Comparison of ENCODE assay signal across 29 cellular contexts in genomic region chr18:48404707-48405106, GRCh38. TPM values are rescaled to one million over a fixed set of nuclear protein-coding genes. Genes with fewer than 3 reads are reported as not detected.
DNase-seq lines count a peak whose midpoint lies in the region; ATAC-seq and TF ChIP-seq lines count a peak whose summit lies in the region.
"Had no signal": no experiment of that assay in that cellular context is flagged by ENCODE, and none has a peak within 500 bp of the region (broad histone marks: within the 10 kb centered on the region; RNA-seq: fewer than 3 reads in every experiment).

No MANE protein-coding gene starts in this region.

- no peak for TF ChIP-seq EP300 in upper lobe of left lung (IDR thresholded peaks at IDR 0.05)

- H3K4me1 ChIP-seq in HCT116 (ENCODE audit: control insufficient read depth in 1 of 2, insufficient read depth in 2 of 2, low read length in 2 of 2) (peaks cover 0 to 13% of the 10 kb centered on the region in 2 experiments; a peak in 2 of 4 replicates), OCI-LY3 (ENCODE audit: low read length) (peaks cover 8% of the 10 kb centered on the region), osteoblast (ENCODE audit: insufficient read depth, low read length) (peaks cover 5% of the 10 kb centered on the region), upper lobe of left lung (peaks cover 8 to 20% (median 13%) of the 10 kb centered on the region in 4 donors), psoas muscle (peaks cover 6% of the 10 kb centered on the region)

- no TSS peak for BruUV-seq in HCT116 (replicated peaks; lab: Mats Ljungman, UMichigan)

- H3K4me3 ChIP-seq in HCT116 (replicated peaks in 1 of 2; ENCODE audit: low read depth in 1 of 2, low read length in 2 of 2) (no peak overlapping the region), OCI-LY3 (ENCODE audit: low read length) (no peak overlapping the region), coronary artery (peak overlapping the region; percentile 17), osteoblast (ENCODE audit: insufficient read depth, low read length) (no peak overlapping the region), upper lobe of left lung (no peak overlapping the region), psoas muscle (no peak overlapping the region)
- H3K4me3 ChIP-seq: cardiac muscle cell, GM12878 had no signal

- H3K79me2 ChIP-seq in HCT116 (ENCODE audit: insufficient read depth, low read length), result no peaks in the 10 kb centered on the region
- H3K79me2 ChIP-seq in OCI-LY3 (ENCODE audit: low read length), result no peaks in the 10 kb centered on the region
- H3K79me2 ChIP-seq in osteoblast (ENCODE audit: insufficient read depth, low read length), result no peaks in the 10 kb centered on the region

- RAD21 ChIA-PET in HCT116 (lab: Charles Lee; ENCODE audit: low non-redundant PET in 1 of 2, low total read pairs in 2 of 2, uncharacterized antibody in 2 of 2, unreplicated experiment in 2 of 2), result no interaction called here

- intact Hi-C loops in HCT116 (cut with micrococcal nuclease) (no loop called here), psoas muscle (cut with DNase I) (no loop called here)

- CTCF ChIA-PET in HCT116 (lab: Charles Lee), result no interaction called here

- no peak for TF ChIP-seq CTCF in HCT116 (IDR thresholded peaks at IDR 0.05 in 2 of 3, conservative IDR thresholded peaks at IDR 0.05 in 1 of 3; ENCODE audit: borderline replicate concordance in 1 of 3, insufficient read depth in 1 of 3, low read depth in 2 of 3, low read length in 2 of 3)
- TF ChIP-seq CTCF in OCI-LY3 (IDR thresholded peaks at IDR 0.05; ENCODE audit: low read depth, low read length), result no peak
- TF ChIP-seq CTCF in coronary artery (IDR thresholded peaks at IDR 0.05), result no peak
- TF ChIP-seq CTCF in osteoblast (IDR thresholded peaks at IDR 0.05; ENCODE audit: extremely low read depth, low read depth, low read length), result no peak
- no peak for TF ChIP-seq CTCF in upper lobe of left lung (IDR thresholded peaks at IDR 0.05)
- TF ChIP-seq CTCF in psoas muscle (IDR thresholded peaks at IDR 0.05), result no peak

- no peak overlapping the region for H3K27ac ChIP-seq in HCT116 (ENCODE audit: low read depth, low read length)
- no peak overlapping the region for H3K27ac ChIP-seq in OCI-LY3 (ENCODE audit: low read length)
- H3K27ac ChIP-seq in coronary artery, result peak overlapping the region in 1 of 2 donors; percentile 62
- H3K27ac ChIP-seq in osteoblast (ENCODE audit: low read depth, low read length), result no peak overlapping the region
- H3K27ac ChIP-seq in upper lobe of left lung, result no peak overlapping the region
- no peak overlapping the region for H3K27ac ChIP-seq in psoas muscle
- H3K27ac ChIP-seq: cardiac muscle cell had no signal

- ATAC-seq in HCT116 (no peak), upper lobe of left lung (ENCODE audit: low FRiP score in 2 of 2) (no peak), GM18867 (IDR thresholded peaks at IDR 0.05; ENCODE audit: unreplicated experiment) (no peak), psoas muscle (no peak)
- ATAC-seq: GM12878, right cardiac atrium, WTC11 had no signal

- TF ChIP-seq POLR2A in HCT116 (IDR thresholded peaks at IDR 0.05; ENCODE audit: borderline replicate concordance, extremely low read depth, insufficient read depth, insufficient read length) (no peak), upper lobe of left lung (IDR thresholded peaks at IDR 0.05) (no peak)

- POLR2A ChIA-PET in HCT116 (lab: Charles Lee), result no interaction called here

- peaks cover 7% of the 10 kb centered on the region; the same call in 1 of the 2 replicates for H3K27me3 ChIP-seq in HCT116 (ENCODE audit: insufficient read depth, low read length)
- peaks cover 35% of the 10 kb centered on the region for H3K27me3 ChIP-seq in OCI-LY3 (ENCODE audit: low read depth, low read length)
- peaks cover 36% of the 10 kb centered on the region for H3K27me3 ChIP-seq in osteoblast (ENCODE audit: insufficient read depth, low read length)
- peaks cover 0 to 8% (median 3%) of the 10 kb centered on the region in 4 donors for H3K27me3 ChIP-seq in upper lobe of left lung
- peaks cover 0 to 33% (median 2%) of the 10 kb centered on the region in 3 donors for H3K27me3 ChIP-seq in psoas muscle (ENCODE audit: insufficient read depth in 3 of 3, low read length in 2 of 3)

- no peak overlapping the region for H3K9ac ChIP-seq in HCT116 (ENCODE audit: low read length)
- no peak overlapping the region for H3K9ac ChIP-seq in OCI-LY3 (ENCODE audit: low read length)

- H4K20me1 ChIP-seq in HCT116 (ENCODE audit: insufficient read depth), result no peaks in the 10 kb centered on the region
- no peaks in the 10 kb centered on the region for H4K20me1 ChIP-seq in OCI-LY3 (ENCODE audit: insufficient read depth, low read length)
- H4K20me1 ChIP-seq in osteoblast (ENCODE audit: insufficient read depth, low read length), result no peaks in the 10 kb centered on the region

- H3K4me2 ChIP-seq in HCT116 (ENCODE audit: low read length), result peak overlapping the region; percentile 40; the same call in 1 of the 2 replicates
- H3K4me2 ChIP-seq in OCI-LY3 (ENCODE audit: low read length), result 0 out of 2 replicates have a peak overlapping the region, but pooled peaks have one; percentile 20
- H3K4me2 ChIP-seq in osteoblast (ENCODE audit: insufficient read depth, low read length), result peak overlapping the region; percentile 45

- H3K9me3 ChIP-seq in HCT116 (ENCODE audit: control insufficient read depth in 1 of 2, insufficient read depth in 1 of 2, low read depth in 1 of 2, low read length in 2 of 2), result no peaks in the 10 kb centered on the region
- H3K9me3 ChIP-seq in OCI-LY3 (ENCODE audit: insufficient read depth, low read length), result no peaks in the 10 kb centered on the region
- H3K9me3 ChIP-seq in osteoblast (ENCODE audit: low read depth, low read length), result no peaks in the 10 kb centered on the region
- no peaks in the 10 kb centered on the region for H3K9me3 ChIP-seq in upper lobe of left lung
- H3K9me3 ChIP-seq in psoas muscle, result no peaks in the 10 kb centered on the region

- H3K36me3 ChIP-seq in HCT116 (ENCODE audit: control insufficient read depth in 1 of 2, insufficient read depth in 2 of 2, low read length in 2 of 2) (no peaks in the 10 kb centered on the region), OCI-LY3 (replicated peaks; ENCODE audit: low read depth, low read length) (no peaks in the 10 kb centered on the region), osteoblast (ENCODE audit: insufficient read depth, low read length) (no peaks in the 10 kb centered on the region), upper lobe of left lung (no peaks in the 10 kb centered on the region), psoas muscle (ENCODE audit: insufficient read depth in 1 of 2, low read depth in 1 of 2) (no peaks in the 10 kb centered on the region)
- H3K36me3 ChIP-seq: cardiac muscle cell had no signal

- DNase-seq in HCT116 (ENCODE audit: low read depth, low spot score), result no peak
- DNase-seq in coronary artery (ENCODE audit: low spot score), result no peak
- no peak for DNase-seq in osteoblast (ENCODE audit: insufficient read length, low spot score, missing footprints)
- DNase-seq in upper lobe of left lung, result no peak
- DNase-seq in psoas muscle, result no peak
- DNase-seq: activated CD4-positive, alpha-beta T cell treated with anti-CD3 and anti-CD28 coated beads, Interleukin-2, amount 10 ng/mL, durations not matched to agents 7 days and 5 days; activated effector memory CD4-positive, alpha-beta T cell treated with Interleukin-2 at 50 U/mL for 16 hours; activated naive CD8-positive, alpha-beta T cell treated with anti-CD3 and anti-CD28 coated beads for 36 hours; activated T-cell treated with anti-CD3 and anti-CD28 coated beads, Interleukin-2, amount 50 U/mL, for 1 hour; aorta; CD8-positive, alpha-beta memory T cell; DMS 273 treated with DMSO at 0.1 percent for 48 hours; effector CD8-positive, alpha-beta T cell; H9; immature natural killer cell; Kasumi-1; NCI-H524; posterior cingulate gyrus; stimulated activated CD4-positive, alpha-beta T cell treated with anti-CD3 and anti-CD28 coated beads, Interleukin-2, amount 100 ng/mL, for 48 hours; stimulated activated naive CD8-positive, alpha-beta T cell treated with anti-CD3 and anti-CD28 coated beads, Interleukin-15, amount 100 ng/mL, for 72 hours; T-helper 1 cell had no signal

- WGBS in upper lobe of left lung, 2 donors, result 81 to 84% methylated on average over 4 of the region's 4 CpGs
- WGBS in psoas muscle, 3 donors, result 41 to 76% (median 50%) methylated on average over 4 of the region's 4 CpGs

- no peaks in the 10 kb centered on the region for H3K9me2 ChIP-seq in HCT116 (ENCODE audit: insufficient read depth)

- H2AFZ ChIP-seq in HCT116 (ENCODE audit: low read depth, low read length, poor library complexity, severe bottlenecking) (no peak overlapping the region), OCI-LY3 (ENCODE audit: low read depth, low read length) (no peak overlapping the region), osteoblast (ENCODE audit: low read length) (no peak overlapping the region)

- no peak for TF ChIP-seq RAD21 in HCT116 (IDR thresholded peaks at IDR 0.05; ENCODE audit: low read depth)

TF ChIP-seq in HCT116, 20 proteins besides CTCF, POLR2A, EP300 and RAD21 (continues in another document):
- TF ChIP-seq YY1 (IDR thresholded peaks at IDR 0.05; ENCODE audit: extremely low read depth, insufficient replicate concordance, low read depth, low read length) (no peak), FOSL1 (IDR thresholded peaks at IDR 0.05; ENCODE audit: low read depth) (no peak), EGR1 (IDR thresholded peaks at IDR 0.05; ENCODE audit: low read depth) (no peak), SP1 (IDR thresholded peaks at IDR 0.05; ENCODE audit: low read depth) (no peak)

RNA-seq across cellular contexts. Expression of gene ZBTB7C, which starts 4.5 kb away (rescaled TPM):
- total RNA-seq in HCT116 (2021; ENCODE audit: unreplicated experiment) (0.37 TPM), osteoblast (0.29 and 0.36 TPM in 2 replicates), upper lobe of left lung (10 to 100 TPM in 5 of 6 donors, 1 to 10 TPM in 1; 6.1 to 18.1 (median 12.2) TPM), psoas muscle (1 to 10 TPM in 2 of 4 donors, under 1 TPM in 2; 0.78 to 2.9 (median 1.6) TPM)
- 0.20 and 0.36 TPM in 2 replicates for polyA plus RNA-seq in HCT116 (2012)
- under 1 TPM; 0.34 to 0.78 (median 0.52) TPM for polyA plus RNA-seq in psoas muscle
- total RNA-seq: activated naive CD8-positive, alpha-beta T cell treated with anti-CD3 and anti-CD28 coated beads for 36 hours; SK-MEL-5 had no signal
- polyA plus RNA-seq: BJ; CD8-positive, alpha-beta memory T cell; immature natural killer cell had no signal
